Comparison of ENCODE assay signal across 9 cellular contexts in the genomic region with DNA sequence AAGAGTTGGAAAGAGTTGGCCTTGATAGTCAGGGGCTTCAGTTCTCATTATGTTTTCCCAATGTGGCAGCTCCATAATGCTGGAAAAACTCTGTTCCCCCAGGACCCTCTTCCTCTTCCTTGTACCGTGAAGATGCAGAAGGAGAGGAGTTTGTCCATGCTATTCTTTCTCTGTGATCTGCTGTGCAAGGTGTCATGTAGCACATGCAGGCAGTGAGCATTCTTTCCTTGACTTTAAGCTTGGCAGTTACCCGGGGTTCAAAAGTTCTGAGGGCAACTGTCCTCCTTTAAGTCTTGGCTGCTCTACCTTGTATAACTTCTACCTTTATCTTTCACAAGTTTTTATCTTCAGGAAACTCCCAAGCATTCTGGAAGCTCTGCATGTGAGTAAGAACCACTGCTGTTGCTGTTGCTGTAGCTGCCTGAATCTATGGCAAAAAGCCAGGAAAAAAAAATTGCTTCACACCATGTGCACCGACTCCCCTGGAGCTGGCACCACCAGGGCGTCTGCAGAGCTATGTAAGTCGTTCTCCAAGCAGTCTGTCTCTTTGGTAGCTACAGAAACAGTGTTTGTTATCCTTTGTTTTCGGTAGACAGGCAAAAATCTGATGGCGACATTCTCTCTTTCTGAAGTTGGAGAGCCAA. TPM values are rescaled to one million over a fixed set of nuclear protein-coding genes. Genes with fewer than 3 reads are reported as not detected.
DNase-seq lines count a peak whose midpoint lies in the region; ATAC-seq and TF ChIP-seq lines count a peak whose summit lies in the region.
"Had no signal": no experiment of that assay in that cellular context is flagged by ENCODE, and none has a peak within 500 bp of the region (broad histone marks: within the 10 kb centered on the region; RNA-seq: fewer than 3 reads in every experiment).

No MANE protein-coding gene starts in this region.

- CTCF ChIA-PET in HEK293T (lab: Yijun Ruan, JAX): interaction anchor here (1.2 kb wide), 1 partner anchor 73 kb away, joined by 3 read pairs; no protein-coding TSS in a partner anchor
- CTCF ChIA-PET in CD8-positive, alpha-beta memory T cell (lab: Charles Lee): no interaction called here

- H3K4me1 Mint-ChIP-seq in CD8-positive, alpha-beta memory T cell: no peaks in the 10 kb centered on the region

- peaks cover 4 to 44% (median 14%) of the 10 kb centered on the region in 3 donors for H3K36me3 Mint-ChIP-seq in CD8-positive, alpha-beta memory T cell

- H3K9ac ChIP-seq in stomach smooth muscle (ENCODE audit: low read length in 2 of 2): peak overlapping the region; percentile 20 to 58

- no peak for ATAC-seq in HG03097 (IDR thresholded peaks at IDR 0.05; ENCODE audit: low FRiP score, unreplicated experiment)

- H3K27me3 Mint-ChIP-seq in CD8-positive, alpha-beta memory T cell: no peaks in the 10 kb centered on the region
- H3K27me3 Mint-ChIP-seq: naive B cell had no signal

- peak; percentile 64 for DNase-seq in MG63
- peak; percentile 80 for DNase-seq in brain microvascular endothelial cell
- DNase-seq in iPS-NIHi11 (ENCODE audit: low spot score): peak; percentile 50
- DNase-seq in HEK293T (ENCODE audit: extremely low spot score): no peak
- DNase-seq in activated effector memory CD4-positive, alpha-beta T cell treated with Interleukin-2 at 50 U/mL for 16 hours: no peak
- DNase-seq in CD8-positive, alpha-beta memory T cell: no peak
- DNase-seq: naive B cell had no signal

- H3K27ac ChIP-seq in brain microvascular endothelial cell (no peak overlapping the region), stomach smooth muscle (ENCODE audit: low read length) (peak overlapping the region; percentile 96)
- H3K27ac ChIP-seq in CD8-positive, alpha-beta memory T cell (ENCODE audit: low read depth, low read length): no peak overlapping the region

- no peaks in the 10 kb centered on the region for H3K27me3 ChIP-seq in MG63
- no peaks in the 10 kb centered on the region for H3K27me3 ChIP-seq in brain microvascular endothelial cell (replicated peaks)
- H3K27me3 ChIP-seq in stomach smooth muscle (ENCODE audit: control insufficient read depth in 1 of 2, insufficient read depth in 2 of 2, low read length in 2 of 2): no peaks in the 10 kb centered on the region
- H3K27me3 ChIP-seq in CD8-positive, alpha-beta memory T cell (ENCODE audit: insufficient read depth, low read length, poor library complexity, severe bottlenecking): no peaks in the 10 kb centered on the region

- POLR2A ChIA-PET in HEK293T (lab: Yijun Ruan, JAX): no interaction called here
- POLR2A ChIA-PET in CD8-positive, alpha-beta memory T cell (lab: Charles Lee): no interaction called here

- H3K27ac Mint-ChIP-seq in CD8-positive, alpha-beta memory T cell: peak overlapping the region in 2 of 8 donors; percentile 8 to 43

- in situ Hi-C loops in brain microvascular endothelial cell (cut with HindIII; ENCODE audit: low pct_ligation_motif_present, low sequenced_read_pairs): no loop called here

- no peak overlapping the region for H3K4me3 Mint-ChIP-seq in CD8-positive, alpha-beta memory T cell
- H3K4me3 Mint-ChIP-seq: naive B cell had no signal

- H3K4me3 ChIP-seq in MG63 (no peak overlapping the region), brain microvascular endothelial cell (ENCODE audit: low read depth, low read length) (no peak overlapping the region), stomach smooth muscle (ENCODE audit: low read length in 2 of 2) (peak overlapping the region in 1 of 2 donors; percentile 49)
- no peak overlapping the region for H3K4me3 ChIP-seq in CD8-positive, alpha-beta memory T cell (ENCODE audit: low read length)

- H3K36me3 ChIP-seq in MG63: peaks cover 31% of the 10 kb centered on the region
- no peaks in the 10 kb centered on the region for H3K36me3 ChIP-seq in brain microvascular endothelial cell (replicated peaks)
- H3K36me3 ChIP-seq in stomach smooth muscle (ENCODE audit: control insufficient read depth in 2 of 2, insufficient read depth in 2 of 2, low read length in 2 of 2): no peaks in the 10 kb centered on the region
- no peaks in the 10 kb centered on the region for H3K36me3 ChIP-seq in CD8-positive, alpha-beta memory T cell (ENCODE audit: insufficient read depth, low read length)

- H3K9me3 ChIP-seq in MG63 (no peaks in the 10 kb centered on the region), stomach smooth muscle (ENCODE audit: control insufficient read depth in 2 of 2, low read length in 2 of 2) (no peaks in the 10 kb centered on the region)
- no peaks in the 10 kb centered on the region for H3K9me3 ChIP-seq in CD8-positive, alpha-beta memory T cell (ENCODE audit: low read length)

- peaks cover 42% of the 10 kb centered on the region for H3K4me1 ChIP-seq in stomach smooth muscle (ENCODE audit: control insufficient read depth, insufficient read depth, low read length)
- H3K4me1 ChIP-seq in CD8-positive, alpha-beta memory T cell (ENCODE audit: insufficient read depth, low read length): no peaks in the 10 kb centered on the region

- H3K9me3 Mint-ChIP-seq in CD8-positive, alpha-beta memory T cell: no peaks in the 10 kb centered on the region
- H3K9me3 Mint-ChIP-seq: naive B cell had no signal

- TF ChIP-seq CTCF in brain microvascular endothelial cell (IDR thresholded peaks at IDR 0.05; ENCODE audit: low read depth, low read length, missing control alignments): no peak

TF ChIP-seq in HEK293T, 16 proteins besides CTCF, POLR2A, EP300 and RAD21:
- no peak for TF ChIP-seq FOXM1 (IDR thresholded peaks at IDR 0.05; ENCODE audit: borderline replicate concordance)
- TF ChIP-seq HDGF (IDR thresholded peaks at IDR 0.05; ENCODE audit: borderline replicate concordance): no peak
- no peak for TF ChIP-seq ELF4 (IDR thresholded peaks at IDR 0.05)
- TF ChIP-seq FOXK2 (IDR thresholded peaks at IDR 0.05): no peak
- TF ChIP-seq FOXA1 (IDR thresholded peaks at IDR 0.05): no peak
- TF ChIP-seq L3MBTL2 (conservative IDR thresholded peaks at IDR 0.05): no peak
- TF ChIP-seq ZNF384 (IDR thresholded peaks at IDR 0.05): no peak
- no peak for TF ChIP-seq SUZ12 (IDR thresholded peaks at IDR 0.05)
- no peak for TF ChIP-seq PKNOX1 (IDR thresholded peaks at IDR 0.05)
TF ChIP-seq in HEK293T: peak in this region for 0.

RNA-seq across cellular contexts. Expression of gene SLC16A1, which starts 42.7 kb away (rescaled TPM):
- total RNA-seq in MG63 (2014; rRNA removed; shearing (Covaris generic); ENCODE audit: low replicate concordance): 104 and 107 TPM in 2 replicates
- 10 to 100 TPM; 75.3 to 75.8 TPM for total RNA-seq in CD8-positive, alpha-beta memory T cell
- polyA plus RNA-seq in CD8-positive, alpha-beta memory T cell: 12.4 TPM

Comparison
In these comparisons a context has a peak if more than half of its experiments do, and no peak if none do; other contexts are left out.
1. DNase-seq: peak in MG63 (single experiment), brain microvascular endothelial cell (single experiment) and iPS-NIHi11 (single experiment); none in HEK293T (single experiment), activated effector memory CD4-positive, alpha-beta T cell treated with Interleukin-2 at 50 U/mL for 16 hours (single experiment) and CD8-positive, alpha-beta memory T cell (0 of 5).